8 cellular contexts compared by ENCODE assay signal in genomic region chr19:18289471-18290066, GRCh38. TPM values are rescaled to one million over a fixed set of nuclear protein-coding genes. Genes with fewer than 3 reads are reported as not detected.
A peak's percentile ranks its signal among the peaks of the same experiment; 100 is the strongest.
DNase-seq lines count a peak whose midpoint lies in the region; ATAC-seq lines count a peak whose summit lies in the region.

No MANE protein-coding gene starts in this region.

- no peaks in the 10 kb centered on the region for H3K27me3 ChIP-seq in mesendoderm (ENCODE audit: insufficient read depth, low read length, poor library complexity)
- H3K27me3 ChIP-seq in subcutaneous abdominal adipose tissue (ENCODE audit: control insufficient read depth in 5 of 5, insufficient read depth in 4 of 5, low read length in 5 of 5) = no peaks in the 10 kb centered on the region
- H3K27me3 ChIP-seq in HAP-1 (ENCODE audit: low read depth) = no peaks in the 10 kb centered on the region

- no peaks in the 10 kb centered on the region for H3K9me3 ChIP-seq in subcutaneous abdominal adipose tissue (ENCODE audit: control insufficient read depth in 5 of 5, low read length in 5 of 5)
- H3K9me3 ChIP-seq in HAP-1 = no peaks in the 10 kb centered on the region

- H3K9ac ChIP-seq in mesendoderm (ENCODE audit: low read length) = no peak overlapping the region
- H3K9ac ChIP-seq in subcutaneous abdominal adipose tissue (ENCODE audit: low read length in 5 of 5) = no peak overlapping the region

- H4K8ac ChIP-seq in mesendoderm (ENCODE audit: low read depth, low read length) = no peak overlapping the region

- H3K27ac ChIP-seq in mesendoderm (ENCODE audit: low read depth, low read length) = no peak overlapping the region
- peak overlapping the region; percentile 95 for H3K27ac ChIP-seq in subcutaneous abdominal adipose tissue (ENCODE audit: low read depth, low read length)

- peaks cover 15% of the 10 kb centered on the region for H3K36me3 Mint-ChIP-seq in activated T-helper 1 cell treated with anti-CD3 and anti-CD28 coated beads, Interleukin-12 subunit alpha, Interleukin-12 subunit beta, Interleukin-2, Interleukin-4 antibody, amounts not matched to agents 30 ng/mL and 10 ng/mL and 1 ng/mL, durations not matched to agents 14 hours and 24 hours and 36 hours (ENCODE audit: low read depth)

- H3K4me3 ChIP-seq in mesendoderm (ENCODE audit: low read length) (no peak overlapping the region), subcutaneous abdominal adipose tissue (ENCODE audit: low read depth in 1 of 5, low read length in 5 of 5) (no peak overlapping the region), HAP-1 (no peak overlapping the region)

- H2BK5ac ChIP-seq in mesendoderm (ENCODE audit: low read length) = no peak overlapping the region

- H3K4me1 Mint-ChIP-seq in activated T-helper 1 cell treated with anti-CD3 and anti-CD28 coated beads, Interleukin-12 subunit alpha, Interleukin-12 subunit beta, Interleukin-2, Interleukin-4 antibody, amounts not matched to agents 30 ng/mL and 10 ng/mL and 1 ng/mL, durations not matched to agents 14 hours and 24 hours and 36 hours (ENCODE audit: low read depth) = peaks cover 69% of the 10 kb centered on the region

- peak overlapping the region; percentile 96 for H3K27ac Mint-ChIP-seq in activated T-helper 1 cell treated with anti-CD3 and anti-CD28 coated beads, Interleukin-12 subunit alpha, Interleukin-12 subunit beta, Interleukin-2, Interleukin-4 antibody, amounts not matched to agents 30 ng/mL and 10 ng/mL and 1 ng/mL, durations not matched to agents 14 hours and 24 hours and 36 hours

- H3K4ac ChIP-seq in mesendoderm (ENCODE audit: low read depth, low read length) = no peak overlapping the region

- H4K5ac ChIP-seq in mesendoderm (ENCODE audit: low read length) = no peak overlapping the region

- no peak overlapping the region for H2BK120ac ChIP-seq in mesendoderm (ENCODE audit: low read depth, low read length)

- no peak overlapping the region for H3K18ac ChIP-seq in mesendoderm (ENCODE audit: low read length)

- H3K23ac ChIP-seq in mesendoderm (ENCODE audit: low read length) = no peak overlapping the region

- peaks cover 5% of the 10 kb centered on the region for H3K9me3 Mint-ChIP-seq in activated T-helper 1 cell treated with anti-CD3 and anti-CD28 coated beads, Interleukin-12 subunit alpha, Interleukin-12 subunit beta, Interleukin-2, Interleukin-4 antibody, amounts not matched to agents 30 ng/mL and 10 ng/mL and 1 ng/mL, durations not matched to agents 14 hours and 24 hours and 36 hours

- no peaks in the 10 kb centered on the region for H3K27me3 Mint-ChIP-seq in activated T-helper 1 cell treated with anti-CD3 and anti-CD28 coated beads, Interleukin-12 subunit alpha, Interleukin-12 subunit beta, Interleukin-2, Interleukin-4 antibody, amounts not matched to agents 30 ng/mL and 10 ng/mL and 1 ng/mL, durations not matched to agents 14 hours and 24 hours and 36 hours (ENCODE audit: insufficient read depth)

- no CpG with 5 or more reads among the region's 10 CpGs for WGBS in mesendoderm (ENCODE audit: extremely low coverage, insufficient coverage, low lambda C conversion rate)

- H3K4me3 Mint-ChIP-seq in activated T-helper 1 cell treated with anti-CD3 and anti-CD28 coated beads, Interleukin-12 subunit alpha, Interleukin-12 subunit beta, Interleukin-2, Interleukin-4 antibody, amounts not matched to agents 30 ng/mL and 10 ng/mL and 1 ng/mL, durations not matched to agents 14 hours and 24 hours and 36 hours = peak overlapping the region; percentile 64

- in situ Hi-C loops in HAP-1 (cut with MboI; ENCODE audit: low sequenced_read_pairs) = no loop called here

- H3K79me1 ChIP-seq in mesendoderm (ENCODE audit: low read length) = no peaks in the 10 kb centered on the region

- intact Hi-C loops in activated T-helper 1 cell treated with anti-CD3 and anti-CD28 coated beads, Interleukin-12 subunit alpha, Interleukin-12 subunit beta, Interleukin-2, Interleukin-4 antibody, amounts not matched to agents 30 ng/mL and 10 ng/mL and 1 ng/mL, durations not matched to agents 14 hours and 24 hours and 36 hours (cut with micrococcal nuclease) = loop anchor here (1.0 to 5.0 kb wide), 5 partner anchors 7 to 202 kb away; partner anchors contain the start of genes IL12RB1, LSM4 and SSBP4

- peaks cover 13% of the 10 kb centered on the region for H3K4me1 ChIP-seq in mesendoderm (ENCODE audit: control insufficient read depth, low read depth, low read length)
- peaks cover 2 to 47% (median 32%) of the 10 kb centered on the region in 5 donors for H3K4me1 ChIP-seq in subcutaneous abdominal adipose tissue (ENCODE audit: control insufficient read depth in 5 of 5, insufficient read depth in 5 of 5, low read length in 5 of 5)
- H3K4me1 ChIP-seq in HAP-1 = peaks cover 26% of the 10 kb centered on the region

- H2AK5ac ChIP-seq in mesendoderm (ENCODE audit: low read length) = no peak overlapping the region

- no peaks in the 10 kb centered on the region for H3K79me2 ChIP-seq in mesendoderm (ENCODE audit: control insufficient read depth, insufficient read depth, low read length)

- H3K36me3 ChIP-seq in mesendoderm (ENCODE audit: control insufficient read depth, insufficient read depth, low read length) = no peaks in the 10 kb centered on the region
- no peaks in the 10 kb centered on the region for H3K36me3 ChIP-seq in subcutaneous abdominal adipose tissue (ENCODE audit: control insufficient read depth in 5 of 5, insufficient read depth in 5 of 5, low read length in 5 of 5)
- H3K36me3 ChIP-seq in HAP-1 (replicated peaks) = no peaks in the 10 kb centered on the region

- H3K56ac ChIP-seq in mesendoderm (ENCODE audit: low read length) = peak overlapping the region; percentile 2

- H3K4me2 ChIP-seq in mesendoderm (ENCODE audit: low read length) = no peak overlapping the region

- ATAC-seq in GM18502 (IDR thresholded peaks at IDR 0.05; ENCODE audit: poor library complexity, unreplicated experiment) = no peak

- peak; percentile 73 for DNase-seq in activated CD8-positive, alpha-beta memory T cell treated with anti-CD3 and anti-CD28 coated beads for 24 hours
- DNase-seq in activated CD8-positive, alpha-beta memory T cell treated with anti-CD3 and anti-CD28 coated beads, Interleukin-2, amount 50 U/mL, for 4 hours = no peak
- DNase-seq in activated T-helper 1 cell treated with anti-CD3 and anti-CD28 coated beads, Interleukin-12 subunit alpha, Interleukin-12 subunit beta, Interleukin-2, Interleukin-4 antibody, amounts not matched to agents 30 ng/mL and 10 ng/mL and 1 ng/mL, durations not matched to agents 14 hours and 24 hours and 36 hours (ENCODE audit: low spot score) = no peak
- DNase-seq in mesendoderm (no peak), HAP-1 (ENCODE audit: low spot score in 2 of 2) (no peak), SW 1271 (lab: John Stamatoyannopoulos, UW) (no peak)

- no peak overlapping the region for H2BK15ac ChIP-seq in mesendoderm (replicated peaks; ENCODE audit: low read depth)

RNA-seq across cellular contexts. Expression of gene JUND, which starts 8.1 kb away (rescaled TPM):
- 431 and 455 TPM in 2 replicates for total RNA-seq in activated T-helper 1 cell treated with anti-CD3 and anti-CD28 coated beads, Interleukin-12 subunit alpha, Interleukin-12 subunit beta, Interleukin-2, Interleukin-4 antibody, amounts not matched to agents 30 ng/mL and 10 ng/mL and 1 ng/mL, durations not matched to agents 14 hours and 24 hours and 36 hours
- polyA plus RNA-seq in mesendoderm (2013, experiment 1 of 2) = 70.9 TPM
- 72.9 TPM for polyA plus RNA-seq in mesendoderm (2013, experiment 2 of 2)

RNA-seq across cellular contexts. Expression of gene IQCN, which starts 15.3 kb away (rescaled TPM):
- total RNA-seq in activated T-helper 1 cell treated with anti-CD3 and anti-CD28 coated beads, Interleukin-12 subunit alpha, Interleukin-12 subunit beta, Interleukin-2, Interleukin-4 antibody, amounts not matched to agents 30 ng/mL and 10 ng/mL and 1 ng/mL, durations not matched to agents 14 hours and 24 hours and 36 hours = 2.8 and 3.2 TPM in 2 replicates
- 0.06 TPM for polyA plus RNA-seq in mesendoderm (2013, experiment 1 of 2)
- polyA plus RNA-seq in mesendoderm (2013, experiment 2 of 2) = 0.07 TPM

RNA-seq across cellular contexts. Expression of gene LSM4, which starts 33.3 kb away (rescaled TPM):
- 198 and 200 TPM in 2 replicates for total RNA-seq in activated T-helper 1 cell treated with anti-CD3 and anti-CD28 coated beads, Interleukin-12 subunit alpha, Interleukin-12 subunit beta, Interleukin-2, Interleukin-4 antibody, amounts not matched to agents 30 ng/mL and 10 ng/mL and 1 ng/mL, durations not matched to agents 14 hours and 24 hours and 36 hours
- 236 TPM for polyA plus RNA-seq in mesendoderm (2013, experiment 1 of 2)
- 226 TPM for polyA plus RNA-seq in mesendoderm (2013, experiment 2 of 2)

RNA-seq across cellular contexts. Expression of gene PGPEP1, which starts 50.8 kb away (rescaled TPM):
- total RNA-seq in activated T-helper 1 cell treated with anti-CD3 and anti-CD28 coated beads, Interleukin-12 subunit alpha, Interleukin-12 subunit beta, Interleukin-2, Interleukin-4 antibody, amounts not matched to agents 30 ng/mL and 10 ng/mL and 1 ng/mL, durations not matched to agents 14 hours and 24 hours and 36 hours = 17.9 and 21.5 TPM in 2 replicates
- 20.5 TPM for polyA plus RNA-seq in mesendoderm (2013, experiment 1 of 2)
- 23.0 TPM for polyA plus RNA-seq in mesendoderm (2013, experiment 2 of 2)
